11 cellular contexts compared by ENCODE assay signal in the genomic region with DNA sequence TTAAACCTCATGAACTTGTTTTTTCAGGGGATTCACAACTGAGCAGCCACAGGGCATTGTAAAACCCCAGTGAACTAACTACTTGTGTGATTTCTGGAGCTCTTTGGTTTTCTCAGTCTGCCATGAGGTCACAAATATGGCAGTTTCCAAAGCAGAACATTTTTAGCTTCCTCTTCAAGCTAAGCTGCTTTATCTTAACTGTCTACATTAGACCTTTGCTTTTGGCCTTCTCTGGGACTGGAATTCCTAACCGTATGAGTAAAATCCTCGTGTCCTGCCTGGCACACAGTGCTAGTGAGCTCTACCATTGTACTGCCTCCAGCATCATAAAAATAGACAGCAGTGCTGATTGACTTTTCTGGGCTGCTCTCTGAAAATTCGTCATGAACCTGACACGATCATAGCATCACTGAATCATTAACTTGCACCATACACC. TPM values are rescaled to one million over a fixed set of nuclear protein-coding genes. Genes with fewer than 3 reads are reported as not detected.
A peak's percentile ranks its signal among the peaks of the same experiment; 100 is the strongest.
DNase-seq lines count a peak whose midpoint lies in the region; ATAC-seq and TF ChIP-seq lines count a peak whose summit lies in the region.
"Had no signal": no experiment of that assay in that cellular context is flagged by ENCODE, and none has a peak within 500 bp of the region (broad histone marks: within the 10 kb centered on the region; RNA-seq: fewer than 3 reads in every experiment).

No MANE protein-coding gene starts in this region.

- no peaks in the 10 kb centered on the region for H3K36me3 Mint-ChIP-seq in mesothelial cell of epicardium
- H3K36me3 Mint-ChIP-seq in nephron progenitor cell (ENCODE audit: low read depth): peaks cover 6% of the 10 kb centered on the region

- no peak overlapping the region for H3K4me3 Mint-ChIP-seq in mesothelial cell of epicardium
- H3K4me3 Mint-ChIP-seq in nephron progenitor cell: no peak overlapping the region

- H3K4me1 Mint-ChIP-seq in mesothelial cell of epicardium (peaks cover 77% of the 10 kb centered on the region), nephron progenitor cell (peaks cover 32% of the 10 kb centered on the region)

- no peaks in the 10 kb centered on the region for H3K9me3 Mint-ChIP-seq in mesothelial cell of epicardium
- H3K9me3 Mint-ChIP-seq in nephron progenitor cell: no peaks in the 10 kb centered on the region

- ATAC-seq in HG02623 (IDR thresholded peaks at IDR 0.05; ENCODE audit: unreplicated experiment): peak; percentile 66
- ATAC-seq in HG03108 (IDR thresholded peaks at IDR 0.05; ENCODE audit: unreplicated experiment): no peak
- ATAC-seq in GM18867 (IDR thresholded peaks at IDR 0.05; ENCODE audit: unreplicated experiment): no peak

- DNase-seq in AG08395 (ENCODE audit: low spot score): peak; percentile 69
- peak; percentile 81 for DNase-seq in astrocyte of the hippocampus (ENCODE audit: low read depth, low spot score)
- DNase-seq in mesothelial cell of epicardium (ENCODE audit: low spot score in 2 of 2, unreplicated experiment in 2 of 2): no peak
- no peak for DNase-seq in stimulated activated CD4-positive, alpha-beta T cell treated with anti-CD3 and anti-CD28 coated beads, Interleukin-15, amount 100 ng/mL, for 24 hours
- DNase-seq in nephron progenitor cell: no peak
- DNase-seq: AML-193, lower lobe of right lung, NCI-H1092 treated with DMSO at 0.1 percent for 48 hours had no signal

- no peaks in the 10 kb centered on the region for H3K27me3 Mint-ChIP-seq in mesothelial cell of epicardium (ENCODE audit: low read depth)
- H3K27me3 Mint-ChIP-seq in nephron progenitor cell (ENCODE audit: low read depth, poor library complexity): no peaks in the 10 kb centered on the region

- H3K27ac Mint-ChIP-seq in mesothelial cell of epicardium (peak overlapping the region; percentile 71), nephron progenitor cell (no peak overlapping the region)

- no peak for TF ChIP-seq CTCF in mesothelial cell of epicardium (IDR thresholded peaks at IDR 0.05; ENCODE audit: unreplicated experiment)
- no peak for TF ChIP-seq CTCF in nephron progenitor cell (IDR thresholded peaks at IDR 0.05)

RNA-seq across cellular contexts. Expression of a gene that starts 22.1 kb away (rescaled TPM):
- total RNA-seq in mesothelial cell of epicardium: 81.6 to 95.5 TPM (median 86.6 TPM) in 3 replicates

Comparison
In these comparisons a context has a peak if more than half of its experiments do, and no peak if none do; other contexts are left out.
1. DNase-seq: peak in AG08395 (single experiment) and astrocyte of the hippocampus (single experiment); none in mesothelial cell of epicardium (0 of 2), stimulated activated CD4-positive, alpha-beta T cell treated with anti-CD3 and anti-CD28 coated beads, Interleukin-15, amount 100 ng/mL, for 24 hours (single experiment) and nephron progenitor cell (single experiment).